ENCODE assay signal across 8 cellular contexts in genomic region chr12:55720894-55721444, GRCh38. TPM values are rescaled to one million over a fixed set of nuclear protein-coding genes. Genes with fewer than 3 reads are reported as not detected.
DNase-seq lines count a peak whose midpoint lies in the region; ATAC-seq and TF ChIP-seq lines count a peak whose summit lies in the region.

No MANE protein-coding gene starts in this region.

- ATAC-seq in GM19467 (IDR thresholded peaks at IDR 0.05; ENCODE audit: unreplicated experiment) (no peak), GM19395 (IDR thresholded peaks at IDR 0.05; ENCODE audit: unreplicated experiment) (no peak)

- no peak overlapping the region for H3K9ac ChIP-seq in liver (ENCODE audit: low read depth in 1 of 2, low read length in 2 of 2)

- peaks cover 20 to 71% (median 56%) of the 10 kb centered on the region in 4 donors for H3K4me1 ChIP-seq in liver (ENCODE audit: control insufficient read depth in 4 of 4, insufficient read depth in 4 of 4, low read length in 3 of 4)

- H3K4me3 ChIP-seq in GM12865 (ENCODE audit: low read depth, low read length) (no peak overlapping the region), liver (ENCODE audit: low read depth in 1 of 3, low read length in 3 of 3) (peak overlapping the region in 2 of 3 donors; percentile 39 to 44)

- no peak overlapping the region for H3K4me3 Mint-ChIP-seq in chondrocyte (ENCODE audit: unreplicated experiment)

- no peaks in the 10 kb centered on the region for H3K9me3 ChIP-seq in liver (ENCODE audit: control insufficient read depth in 4 of 4, low read length in 3 of 4)

- WGBS in liver: 24% methylated on average over 9 of the region's 9 CpGs

- H3K4me1 Mint-ChIP-seq in chondrocyte (ENCODE audit: low read depth): peaks cover 71% of the 10 kb centered on the region

- H3K27ac ChIP-seq in liver (ENCODE audit: low read depth in 1 of 2, low read length in 2 of 2): peak overlapping the region; percentile 77 to 85

- no peaks in the 10 kb centered on the region for H3K27me3 ChIP-seq in liver (ENCODE audit: control insufficient read depth in 4 of 4, insufficient read depth in 4 of 4, low read length in 3 of 4)

- H3K36me3 ChIP-seq in liver (ENCODE audit: control insufficient read depth in 4 of 4, insufficient read depth in 3 of 4, low read depth in 1 of 4, low read length in 3 of 4): peaks cover 0 to 16% (median 8%) of the 10 kb centered on the region in 4 donors

- no peak for DNase-seq in GM12865 (ENCODE audit: low read depth)
- DNase-seq in NCI-H460 (ENCODE audit: extremely low read depth, low read depth): peak; percentile 47
- no peak for DNase-seq in chondrocyte (ENCODE audit: low spot score)
- DNase-seq in ureter (ENCODE audit: low spot score): peak; percentile 78
- no peak for DNase-seq in SK-N-DZ (ENCODE audit: low spot score)

- TF ChIP-seq CTCF in GM12865 (IDR thresholded peaks at IDR 0.05; ENCODE audit: insufficient read depth, low read depth, low read length, missing control alignments) (peak; percentile 11), chondrocyte (IDR thresholded peaks at IDR 0.05) (peak; percentile 81), liver (IDR thresholded peaks at IDR 0.05; ENCODE audit: low read depth, low read length, missing input control) (peak; percentile 75)

- H3K36me3 Mint-ChIP-seq in chondrocyte (ENCODE audit: low read depth): peaks cover 19% of the 10 kb centered on the region

- no peaks in the 10 kb centered on the region for H3K27me3 Mint-ChIP-seq in chondrocyte (ENCODE audit: low read depth)

- H3K27ac Mint-ChIP-seq in chondrocyte (ENCODE audit: unreplicated experiment): peak overlapping the region; percentile 85

- TF ChIP-seq RAD21 in liver (IDR thresholded peaks at IDR 0.05): peak; percentile 87 to 91

- H3K9me3 Mint-ChIP-seq in chondrocyte (ENCODE audit: low read depth): no peaks in the 10 kb centered on the region

TF ChIP-seq in liver, 16 proteins besides CTCF, POLR2A, EP300 and RAD21:
- no peak for TF ChIP-seq GABPA (IDR thresholded peaks at IDR 0.05 in 1 of 2, conservative IDR thresholded peaks at IDR 0.05 in 1 of 2)
- peak; percentile 10 for TF ChIP-seq HNF4G (IDR thresholded peaks at IDR 0.05)
- TF ChIP-seq YY1 (IDR thresholded peaks at IDR 0.05): peak; percentile 56
- peak; percentile 66 to 83 for TF ChIP-seq RXRA (IDR thresholded peaks at IDR 0.05)
- peak in 1 of 2 donors; percentile 35 for TF ChIP-seq JUND (IDR thresholded peaks at IDR 0.05)
- peak; percentile 18 for TF ChIP-seq MAX (IDR thresholded peaks at IDR 0.05)
- TF ChIP-seq HNF4A (conservative IDR thresholded peaks at IDR 0.05): peak; percentile 38 to 60
- no peak for TF ChIP-seq ATF3 (IDR thresholded peaks at IDR 0.05)
- TF ChIP-seq ZBTB33 (IDR thresholded peaks at IDR 0.05): peak; percentile 12
- TF ChIP-seq EGR1 (IDR thresholded peaks at IDR 0.05; ENCODE audit: low read depth in 2 of 2): no peak
- peak; percentile 58 for TF ChIP-seq SP1 (IDR thresholded peaks at IDR 0.05)
- peak; percentile 52 for TF ChIP-seq FOXA2 (IDR thresholded peaks at IDR 0.05)
- TF ChIP-seq REST (IDR thresholded peaks at IDR 0.05): no peak
- no peak for TF ChIP-seq NR2F2 (IDR thresholded peaks at IDR 0.05)
- no peak for TF ChIP-seq TAF1 (conservative IDR thresholded peaks at IDR 0.05)
- TF ChIP-seq FOXA1 (IDR thresholded peaks at IDR 0.05): no peak
TF ChIP-seq in liver: peak in this region for 9.

RNA-seq across cellular contexts. Expression of gene RDH5, which starts 0.8 kb away (rescaled TPM):
- total RNA-seq in NCI-H460 (2014; rRNA removed; shearing (Covaris generic)): 2.4 and 3.0 TPM in 2 replicates
- 6.3 and 13.3 TPM in 2 replicates for polyA plus RNA-seq in NCI-H460 (2014; cell fraction: nucleus; rRNA removed)
- total RNA-seq in chondrocyte (2.3 to 3.7 TPM (median 3.2 TPM) in 3 replicates), liver (10 to 100 TPM in 1 of 2 donors, 1 to 10 TPM in 1; 9.2 to 21.8 TPM), ureter (5.8 TPM)
- 10 to 100 TPM; 36.6 to 61.7 TPM for polyA plus RNA-seq in liver
- polyA plus RNA-seq in SK-N-DZ (2014; cell fraction: cytosol; rRNA removed): 2.2 and 3.8 TPM in 2 replicates
- 2.7 and 3.8 TPM in 2 replicates for polyA plus RNA-seq in SK-N-DZ (2014; cell fraction: nucleus; rRNA removed)

RNA-seq across cellular contexts. Expression of gene BLOC1S1, which starts 5.1 kb away (rescaled TPM):
- total RNA-seq in NCI-H460 (2014; rRNA removed; shearing (Covaris generic)): 66.7 and 69.8 TPM in 2 replicates
- 109 and 269 TPM in 2 replicates for polyA plus RNA-seq in NCI-H460 (2014; cell fraction: nucleus; rRNA removed)
- 67.3 to 78.4 TPM (median 77.2 TPM) in 3 replicates for total RNA-seq in chondrocyte
- total RNA-seq in liver: 10 to 100 TPM; 43.7 to 79.6 TPM
- polyA plus RNA-seq in liver: 100 to 1,000 TPM; 150 TPM
- 105 TPM for total RNA-seq in ureter
- 96.9 and 151 TPM in 2 replicates for polyA plus RNA-seq in SK-N-DZ (2014; cell fraction: cytosol; rRNA removed)
- 101 and 105 TPM in 2 replicates for polyA plus RNA-seq in SK-N-DZ (2014; cell fraction: nucleus; rRNA removed)

RNA-seq across cellular contexts. Expression of gene CD63, which starts 7.8 kb away (rescaled TPM):
- total RNA-seq in NCI-H460 (2014; rRNA removed; shearing (Covaris generic)): 434 and 500 TPM in 2 replicates
- polyA plus RNA-seq in NCI-H460 (2014; cell fraction: nucleus; rRNA removed): 453 and 493 TPM in 2 replicates
- total RNA-seq in chondrocyte (1,244 to 1,365 TPM (median 1,317 TPM) in 3 replicates), liver (100 to 1,000 TPM; 185 to 373 TPM), ureter (905 TPM)
- polyA plus RNA-seq in liver: 100 to 1,000 TPM; 328 to 348 TPM
- polyA plus RNA-seq in SK-N-DZ (2014; cell fraction: cytosol; rRNA removed): 216 and 246 TPM in 2 replicates
- 96.6 and 110 TPM in 2 replicates for polyA plus RNA-seq in SK-N-DZ (2014; cell fraction: nucleus; rRNA removed)

RNA-seq across cellular contexts. Expression of gene ITGA7, which starts 13.3 kb away (rescaled TPM):
- 0.38 and 1.2 TPM in 2 replicates for total RNA-seq in NCI-H460 (2014; rRNA removed; shearing (Covaris generic))
- polyA plus RNA-seq in NCI-H460 (2014; cell fraction: nucleus; rRNA removed): 4.1 and 4.9 TPM in 2 replicates
- total RNA-seq in chondrocyte (5.6 to 32.4 TPM (median 31.6 TPM) in 3 replicates), liver (1 to 10 TPM in 1 of 2 donors, under 1 TPM in 1; 0.98 to 3.8 TPM), ureter (99.7 TPM)
- polyA plus RNA-seq in liver: 1 to 10 TPM; 2.8 to 4.9 TPM
- 5.7 and 9.4 TPM in 2 replicates for polyA plus RNA-seq in SK-N-DZ (2014; cell fraction: cytosol; rRNA removed)
- 56.6 and 58.7 TPM in 2 replicates for polyA plus RNA-seq in SK-N-DZ (2014; cell fraction: nucleus; rRNA removed)

RNA-seq across cellular contexts. Expression of gene GDF11, which starts 22.0 kb away (rescaled TPM):
- total RNA-seq in NCI-H460 (2014; rRNA removed; shearing (Covaris generic)): 1.0 and 2.0 TPM in 2 replicates
- polyA plus RNA-seq in NCI-H460 (2014; cell fraction: nucleus; rRNA removed): 3.7 and 6.6 TPM in 2 replicates
- total RNA-seq in chondrocyte (17.8 to 19.1 TPM (median 18.3 TPM) in 3 replicates), liver (1 to 10 TPM in 1 of 2 donors, under 1 TPM in 1; 0.84 to 5.0 TPM), ureter (7.2 TPM)
- under 1 TPM; 0.40 to 0.55 TPM for polyA plus RNA-seq in liver
- 10.8 and 17.3 TPM in 2 replicates for polyA plus RNA-seq in SK-N-DZ (2014; cell fraction: cytosol; rRNA removed)
- 8.2 and 13.5 TPM in 2 replicates for polyA plus RNA-seq in SK-N-DZ (2014; cell fraction: nucleus; rRNA removed)

Comparison
In these comparisons a context has a peak if more than half of its experiments do, and no peak if none do; other contexts are left out.
1. DNase-seq: peak in NCI-H460 (single experiment) and ureter (single experiment); none in GM12865 (single experiment), chondrocyte (single experiment) and SK-N-DZ (single experiment).
2. CTCF ChIP-seq: peak in every context shown above with its lines; median percentile 81 in chondrocyte; 75 in liver; 11 in GM12865.